In genomic region chr14:38255673-38256357, GRCh38 we compare ENCODE assay signal across 9 cellular contexts. TPM values are rescaled to one million over a fixed set of nuclear protein-coding genes. Genes with fewer than 3 reads are reported as not detected.
DNase-seq lines count a peak whose midpoint lies in the region; ATAC-seq, FAIRE-seq and TF ChIP-seq lines count a peak whose summit lies in the region.
"Had no signal": no experiment of that assay in that cellular context is flagged by ENCODE, and none has a peak within 500 bp of the region (broad histone marks: within the 10 kb centered on the region; RNA-seq: fewer than 3 reads in every experiment).

Gene CLEC14A, minus strand, starts transcription at chr14:38256093. Its CDS starts 71 bp downstream, at chr14:38256022.

- H3K14ac ChIP-seq in IMR-90 (replicated peaks; ENCODE audit: low read depth, low read length) = 0 out of 2 replicates have a peak within 1 kb of the TSS, but pooled peaks have one; percentile 59

- no peaks in the 10 kb centered on the region for H4K20me1 ChIP-seq in IMR-90 (ENCODE audit: insufficient read depth, low read length)
- H4K20me1 ChIP-seq in HepG2 (ENCODE audit: insufficient read depth, low read length) = no peaks in the 10 kb centered on the region

- H2BK5ac ChIP-seq in IMR-90 (ENCODE audit: low read depth, low read length, poor library complexity, severe bottlenecking) = peak within 1 kb of the TSS; percentile 60

- TF ChIP-seq RAD21 in IMR-90 (IDR thresholded peaks at IDR 0.05; ENCODE audit: low read length) (no peak), HepG2 (CRISPR knock-in tag; IDR thresholded peaks at IDR 0.05) (no peak)

- peak within 1 kb of the TSS; percentile 78; the same call in 1 of the 3 replicates for H2BK15ac ChIP-seq in IMR-90 (ENCODE audit: low read depth, low read length)

- no peaks in the 10 kb centered on the region for H3K79me2 ChIP-seq in HepG2 (ENCODE audit: insufficient read depth, low read length)

- POLR2A ChIA-PET in IMR-90 (lab: Charles Lee; ENCODE audit: unreplicated experiment) = no interaction called here
- POLR2A ChIA-PET in HepG2 (lab: Yijun Ruan, JAX) = no interaction called here

- H3K27ac ChIP-seq in IMR-90 (ENCODE audit: insufficient read depth, low read length) = peak within 1 kb of the TSS; percentile 65
- no peak within 1 kb of the TSS for H3K27ac ChIP-seq in HepG2 (ENCODE audit: extremely low read length, insufficient read depth, low read length)
- H3K27ac ChIP-seq in subcutaneous abdominal adipose tissue (ENCODE audit: low read depth, low read length) = peak within 1 kb of the TSS; percentile 84

- peak within 1 kb of the TSS; percentile 63; the same call in 1 of the 2 replicates for H2BK20ac ChIP-seq in IMR-90 (ENCODE audit: low read depth, low read length)

- peak within 1 kb of the TSS; percentile 39 for H3K23ac ChIP-seq in IMR-90 (ENCODE audit: low read depth, low read length)

- intact Hi-C loops in IMR-90 (cut with micrococcal nuclease) (no loop called here), HepG2 (cut with micrococcal nuclease; ENCODE audit: unreplicated experiment) (no loop called here)

- H3K18ac ChIP-seq in IMR-90 (ENCODE audit: low read depth, low read length) = peak within 1 kb of the TSS; percentile 42; the same call in 1 of the 2 replicates

- H3K56ac ChIP-seq in IMR-90 (ENCODE audit: extremely low read depth, insufficient read depth, low read length) = peak within 1 kb of the TSS; percentile 26; the same call in 1 of the 2 replicates

- peak within 1 kb of the TSS; percentile 33 to 57; a peak in 2 of 4 replicates for H4K8ac ChIP-seq in IMR-90 (ENCODE audit: low read depth in 2 of 2, low read length in 2 of 2)

- H2AFZ ChIP-seq in IMR-90 (replicated peaks; ENCODE audit: low read length, poor library complexity) (peak within 1 kb of the TSS; percentile 78), HepG2 (ENCODE audit: low read length) (no peak within 1 kb of the TSS)

- dilution Hi-C loops in IMR-90 (cut with HindIII; ENCODE audit: low sequenced_read_pairs, unreplicated experiment) = no loop called here

- H2BK120ac ChIP-seq in IMR-90 (ENCODE audit: low read depth, low read length) = peak within 1 kb of the TSS; percentile 61

- no peaks in the 10 kb centered on the region for H3K27me3 ChIP-seq in IMR-90 (ENCODE audit: control insufficient read depth, insufficient read depth, low read length)
- no peaks in the 10 kb centered on the region for H3K27me3 ChIP-seq in HepG2 (ENCODE audit: control insufficient read depth in 1 of 2, insufficient read depth in 2 of 2, low read length in 2 of 2)
- peaks cover 7 to 20% (median 12%) of the 10 kb centered on the region in 5 donors for H3K27me3 ChIP-seq in subcutaneous abdominal adipose tissue (ENCODE audit: control insufficient read depth in 5 of 5, insufficient read depth in 4 of 5, low read length in 5 of 5)

- in situ Hi-C loops in IMR-90 (cut with MboI; ENCODE audit: low sequenced_read_pairs) = no loop called here
- in situ Hi-C loops in HepG2 (cut with HindIII; ENCODE audit: extremely low pct_ligation_motif_present, low pct_unique_long_range_greater_than_20kb) = no loop called here

- no peaks in the 10 kb centered on the region for H3K9me1 ChIP-seq in IMR-90 (ENCODE audit: insufficient read depth, low read length)

- no TSS peak for BruUV-seq in IMR-90 (replicated peaks; lab: Mats Ljungman, UMichigan)
- BruUV-seq in HepG2 (replicated peaks; lab: Mats Ljungman, UMichigan) = no TSS peak

- H3K4ac ChIP-seq in IMR-90 (ENCODE audit: low read depth, low read length) = peak within 1 kb of the TSS; percentile 60

- H4K91ac ChIP-seq in IMR-90 (ENCODE audit: insufficient read depth, low read depth, low read length) = peak within 1 kb of the TSS; percentile 32

- no peak for TF ChIP-seq CTCF in IMR-90 (conservative IDR thresholded peaks at IDR 0.05; ENCODE audit: low read depth, low read length)
- no peak for TF ChIP-seq CTCF in choroid plexus epithelial cell (conservative IDR thresholded peaks at IDR 0.05; ENCODE audit: low read depth, low read length)
- TF ChIP-seq CTCF in HepG2 (CRISPR knock-in tag; IDR thresholded peaks at IDR 0.05) = no peak

- no peak for DNase-seq in IMR-90
- DNase-seq in choroid plexus epithelial cell (ENCODE audit: low read depth) = peak; percentile 45
- no peak for DNase-seq in HepG2 (ENCODE audit: low spot score)
- DNase-seq in H54 (ENCODE audit: insufficient read length, low spot score) = no peak
- no peak for DNase-seq in erythroblast (lab: John Stamatoyannopoulos, UW)
- DNase-seq in NCI-H2081 (lab: John Stamatoyannopoulos, UW) = no peak

- 26% methylated on average over 43 of the region's 60 CpGs; no CpG with 5 or more reads in 1 of the 2 experiments for WGBS in IMR-90 (ENCODE audit: extremely low coverage in 2 of 2, insufficient read length in 1 of 2), 2 experiments
- 77% methylated on average over 52 of the region's 60 CpGs for WGBS in HepG2 (ENCODE audit: low lambda C conversion rate)

- peak within 1 kb of the TSS; percentile 76 for H2AK9ac ChIP-seq in IMR-90 (replicated peaks; ENCODE audit: low read depth, low read length, poor library complexity)

- ATAC-seq in IMR-90 (ENCODE audit: low read depth) (peak; percentile 45), HepG2 (peak; percentile 52), HG03196 (IDR thresholded peaks at IDR 0.05; ENCODE audit: unreplicated experiment) (no peak)

- H4K5ac ChIP-seq in IMR-90 (ENCODE audit: low read depth, low read length) = no peak within 1 kb of the TSS

- CTCF ChIA-PET in IMR-90 (lab: Yijun Ruan, JAX) (no interaction called here), HepG2 (lab: Yijun Ruan, JAX; ENCODE audit: low intra/inter-chr PET ratio, low total read pairs) (no interaction called here)

- H2AK5ac ChIP-seq in IMR-90 (ENCODE audit: low read depth, low read length) = peak within 1 kb of the TSS; percentile 9; the same call in 1 of the 2 replicates

- H3K79me1 ChIP-seq in IMR-90 (ENCODE audit: low read depth in 1 of 2, low read length in 2 of 2) = no peaks in the 10 kb centered on the region

- H3K9me3 ChIP-seq in IMR-90 (ENCODE audit: control insufficient read depth, insufficient read depth, low read length) = 0 out of 2 replicates have a peak, but pooled peaks cover 2% of the 10 kb centered on the region
- no peaks in the 10 kb centered on the region for H3K9me3 ChIP-seq in HepG2 (ENCODE audit: low read length)
- peaks cover 0 to 5% (median 0%) of the 10 kb centered on the region in 5 donors for H3K9me3 ChIP-seq in subcutaneous abdominal adipose tissue (ENCODE audit: control insufficient read depth in 5 of 5, low read length in 5 of 5)

- FAIRE-seq in HepG2 (lab: Jason Lieb, UNC) = no peak
- no peak for FAIRE-seq in H54 (lab: Jason Lieb, UNC)
- FAIRE-seq: islet of Langerhans had no signal

- peak within 1 kb of the TSS; percentile 29; the same call in 1 of the 2 replicates for H3K9ac ChIP-seq in IMR-90 (ENCODE audit: low read depth, low read length)
- no peak within 1 kb of the TSS for H3K9ac ChIP-seq in HepG2 (ENCODE audit: insufficient read depth, low read depth, low read length)
- H3K9ac ChIP-seq in subcutaneous abdominal adipose tissue (ENCODE audit: low read length in 5 of 5) = peak within 1 kb of the TSS in 4 of 5 donors; percentile 0 to 85 (median 44)

- TF ChIP-seq POLR2A in IMR-90 (IDR thresholded peaks at IDR 0.05; ENCODE audit: low read depth, low read length) = no peak
- TF ChIP-seq POLR2A in HepG2 (IDR thresholded peaks at IDR 0.05; ENCODE audit: insufficient read depth in 1 of 2, low read depth in 2 of 2, low read length in 2 of 2) = no peak
- TF ChIP-seq POLR2A in H54 (IDR thresholded peaks at IDR 0.05; ENCODE audit: low read depth, low read length) = no peak
- TF ChIP-seq POLR2A in erythroblast (IDR thresholded peaks at IDR 0.05; ENCODE audit: low read length) = no peak

- peak within 1 kb of the TSS; percentile 31 for H3K4me3 ChIP-seq in IMR-90 (ENCODE audit: insufficient read depth, low read depth, low read length)
- H3K4me3 ChIP-seq in choroid plexus epithelial cell (ENCODE audit: low read depth, low read length) = peak within 1 kb of the TSS; percentile 52
- H3K4me3 ChIP-seq in HepG2 (replicated peaks in 1 of 3; ENCODE audit: insufficient read depth in 1 of 3, low read depth in 2 of 3, low read length in 3 of 3) = no peak within 1 kb of the TSS
- H3K4me3 ChIP-seq in subcutaneous abdominal adipose tissue (ENCODE audit: low read depth in 1 of 5, low read length in 5 of 5) = peak within 1 kb of the TSS; percentile 52 to 90 (median 75)

- H3K36me3 ChIP-seq in IMR-90 (ENCODE audit: control insufficient read depth, insufficient read depth, low read length) (no peaks in the 10 kb centered on the region), HepG2 (replicated peaks in 1 of 2; ENCODE audit: control insufficient read depth in 1 of 2, insufficient read depth in 2 of 2, low read length in 2 of 2) (no peaks in the 10 kb centered on the region), subcutaneous abdominal adipose tissue (ENCODE audit: control insufficient read depth in 5 of 5, insufficient read depth in 5 of 5, low read length in 5 of 5) (no peaks in the 10 kb centered on the region)

- H3K4me2 ChIP-seq in IMR-90 (ENCODE audit: low read depth, low read length) = peak within 1 kb of the TSS; percentile 46
- H3K4me2 ChIP-seq in HepG2 (ENCODE audit: low read depth, low read length) = no peak within 1 kb of the TSS

- peaks cover 2% of the 10 kb centered on the region; the same call in 1 of the 2 replicates for H3K4me1 ChIP-seq in IMR-90 (ENCODE audit: control insufficient read depth, insufficient read depth, low read length)
- no peaks in the 10 kb centered on the region for H3K4me1 ChIP-seq in HepG2 (ENCODE audit: insufficient read depth, low read length)
- peaks cover 0 to 20% (median 16%) of the 10 kb centered on the region in 5 donors for H3K4me1 ChIP-seq in subcutaneous abdominal adipose tissue (ENCODE audit: control insufficient read depth in 5 of 5, insufficient read depth in 5 of 5, low read length in 5 of 5)

- TF ChIP-seq EP300 in HepG2 (IDR thresholded peaks at IDR 0.05; ENCODE audit: low read depth in 2 of 2, low read length in 2 of 2) (no peak), HepG2 (CRISPR knock-in tag; IDR thresholded peaks at IDR 0.05; ENCODE audit: borderline replicate concordance) (no peak)

RNA-seq across cellular contexts. Expression of gene CLEC14A, which starts in this region (rescaled TPM):
- total RNA-seq in IMR-90 (2012; rRNA removed) = 2.8 and 3.0 TPM in 2 replicates
- polyA plus RNA-seq in IMR-90 (2012; rRNA removed) = 5.7 and 6.2 TPM in 2 replicates
- polyA plus RNA-seq in IMR-90 (2012; cell fraction: cytosol; rRNA removed) = 4.6 and 5.4 TPM in 2 replicates
- polyA plus RNA-seq in IMR-90 (2012; cell fraction: nucleus; rRNA removed; ENCODE audit: low replicate concordance) = 1.4 and 2.9 TPM in 2 replicates
- not detected in 2 replicates for total RNA-seq in HepG2 (2016; rRNA removed; fragmentation: Illumina TruSeq; extraction: Trizol)
- total RNA-seq in HepG2 (2016; cell fraction: cytosol; rRNA removed; fragmentation: Illumina TruSeq; extraction: Trizol; ENCODE audit: low read depth) = not detected in 2 replicates
- not detected in 2 replicates for total RNA-seq in HepG2 (2016; cell fraction: insoluble cytoplasmic fraction; rRNA removed; fragmentation: Illumina TruSeq; extraction: Trizol)
- not detected in 2 replicates for total RNA-seq in HepG2 (2016; cell fraction: membrane; rRNA removed; fragmentation: Illumina TruSeq; extraction: Trizol)
- total RNA-seq in HepG2 (2016; cell fraction: nucleus; rRNA removed; fragmentation: Illumina TruSeq; extraction: Trizol) = not detected in 2 replicates
- not detected in 2 replicates for polyA plus RNA-seq in HepG2 (2011; rRNA removed)
- polyA plus RNA-seq in HepG2 (2011; cell fraction: cytosol; rRNA removed) = not detected in 2 replicates
- polyA plus RNA-seq in HepG2 (2011; cell fraction: nucleus; rRNA removed) = not detected in 2 replicates
- polyA plus RNA-seq in HepG2 (2012) = not detected in 2 replicates
- not detected in 2 replicates for polyA plus RNA-seq in HepG2 (2016; cell fraction: cytosol; fragmentation: Illumina TruSeq; extraction: Trizol; ENCODE audit: low read depth)
- polyA plus RNA-seq in HepG2 (2016; cell fraction: insoluble cytoplasmic fraction; fragmentation: Illumina TruSeq; extraction: Trizol; ENCODE audit: low read depth) = not detected in 2 replicates
- not detected in 2 replicates for polyA plus RNA-seq in HepG2 (2016; cell fraction: membrane; fragmentation: Illumina TruSeq; extraction: Trizol; ENCODE audit: low read depth)
- not detected in 2 replicates for polyA plus RNA-seq in HepG2 (2016; cell fraction: nucleus; fragmentation: Illumina TruSeq; extraction: Trizol; ENCODE audit: insufficient read depth, low read depth)
- polyA minus RNA-seq in HepG2 (2011; rRNA and poly(A)+ RNA removed; ENCODE audit: low replicate concordance) = not detected in 2 replicates
- polyA minus RNA-seq in HepG2 (2011; cell fraction: cytosol; rRNA and poly(A)+ RNA removed) = not detected in 2 replicates
- not detected in 2 replicates for polyA minus RNA-seq in HepG2 (2011; cell fraction: nucleus; rRNA and poly(A)+ RNA removed)

Comparison
In these comparisons a context has a peak if more than half of its experiments do, and no peak if none do; other contexts are left out.
1. Peak in ATAC-seq in HepG2; RNA of the gene not detected or under 1 TPM.
2. H3K4me3 ChIP-seq: peak in IMR-90 (single experiment), choroid plexus epithelial cell (single experiment) and subcutaneous abdominal adipose tissue (5 of 5); none in HepG2 (0 of 3).